Comparison of ENCODE assay signal across 8 cellular contexts in the genomic region with DNA sequence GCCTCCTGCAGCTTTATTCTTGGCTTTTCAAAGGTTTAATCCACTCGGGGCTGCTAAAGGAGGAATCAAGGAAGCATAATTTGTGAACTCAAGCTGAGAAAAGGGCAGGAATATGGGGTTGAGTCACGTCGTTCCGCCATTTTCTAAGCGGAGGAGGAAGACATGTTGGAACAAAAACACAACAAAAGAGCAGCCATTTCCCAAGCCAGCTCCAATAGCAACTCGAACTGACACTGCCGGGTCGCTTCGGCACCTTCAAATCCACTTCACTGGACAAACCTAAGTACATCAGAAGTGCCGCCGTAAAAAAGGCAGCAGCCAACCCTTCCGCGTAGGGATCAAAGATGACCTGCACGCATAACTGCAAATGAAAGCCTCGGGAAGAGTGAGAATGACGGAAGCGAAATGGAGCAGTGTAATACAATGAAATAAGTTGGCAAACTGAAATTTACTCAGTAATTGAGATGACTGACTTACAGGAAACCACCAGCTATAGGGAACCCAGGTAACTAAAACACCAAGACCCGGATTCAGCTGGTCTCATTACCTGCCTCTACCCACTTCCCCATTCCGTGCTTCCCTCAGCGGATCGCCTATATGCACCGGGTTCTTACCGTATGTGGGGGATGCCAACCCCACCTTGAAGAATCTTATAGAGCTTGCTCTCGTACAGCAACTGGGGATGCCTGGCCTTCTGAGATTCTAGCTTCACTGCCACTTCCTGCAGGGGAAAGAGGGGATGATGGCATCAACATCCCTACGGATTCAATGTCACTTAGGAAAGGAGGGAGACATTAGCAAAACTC. TPM values are rescaled to one million over a fixed set of nuclear protein-coding genes. Genes with fewer than 3 reads are reported as not detected.
DNase-seq lines count a peak whose midpoint lies in the region; ATAC-seq and TF ChIP-seq lines count a peak whose summit lies in the region.

No MANE protein-coding gene starts in this region.

- no peak for TF ChIP-seq CTCF in lower leg skin (IDR thresholded peaks at IDR 0.05)

- no peak for TF ChIP-seq POLR2A in lower leg skin (IDR thresholded peaks at IDR 0.05)

- ATAC-seq in GM21528 (IDR thresholded peaks at IDR 0.05; ENCODE audit: low FRiP score, unreplicated experiment) (peak; percentile 39), HG02970 (IDR thresholded peaks at IDR 0.05; ENCODE audit: low FRiP score, unreplicated experiment) (no peak)
- peak; percentile 10 for ATAC-seq in central memory CD8-positive, alpha-beta T cell (replicated peaks; ENCODE audit: extremely low read depth, poor library complexity, severe bottlenecking)
- no peak for ATAC-seq in stimulated activated naive CD8-positive, alpha-beta T cell treated with anti-CD3 and anti-CD28 coated beads, Interleukin-15, Interleukin-2, amounts not matched to agents 100 U/mL and 50 U/mL, for 24 hours

- H3K9me3 Mint-ChIP-seq in central memory CD8-positive, alpha-beta T cell = no peaks in the 10 kb centered on the region

- WGBS in lower leg skin, 2 donors = 1% methylated on average over 25 of the region's 25 CpGs

- peak overlapping the region; percentile 97 for H3K4me3 ChIP-seq in lower leg skin (ENCODE audit: low read depth, poor library complexity, severe bottlenecking)

- H3K4me1 Mint-ChIP-seq in central memory CD8-positive, alpha-beta T cell = peaks cover 48% of the 10 kb centered on the region

- no peaks in the 10 kb centered on the region for H3K27me3 Mint-ChIP-seq in central memory CD8-positive, alpha-beta T cell

- intact Hi-C loops in lower leg skin (cut with DNase I; ENCODE audit: low total_unique reads) = loop anchor here (5.0 kb wide), 1 partner anchor 107 kb away; no protein-coding TSS in a partner anchor

- peaks cover 60% of the 10 kb centered on the region for H3K36me3 Mint-ChIP-seq in central memory CD8-positive, alpha-beta T cell (ENCODE audit: insufficient read depth)

- peak; percentile 26 for DNase-seq in DMS79 treated with DMSO at 0.1 percent for 48 hours (lab: John Stamatoyannopoulos, UW)
- DNase-seq in M059J (ENCODE audit: low read depth) = peak; percentile 63
- DNase-seq in T-helper 2 cell = peak in 3 of 5 experiments; percentile 20 to 70 (median 27)
- DNase-seq in central memory CD8-positive, alpha-beta T cell (ENCODE audit: low spot score in 2 of 2) = no peak
- DNase-seq in lower leg skin (ENCODE audit: low spot score in 2 of 2) = no peak
- DNase-seq in stimulated activated naive CD8-positive, alpha-beta T cell treated with anti-CD3 and anti-CD28 coated beads, Interleukin-15, Interleukin-2, amounts not matched to agents 100 U/mL and 50 U/mL, for 24 hours = peak; percentile 33

- peak overlapping the region; percentile 98 for H3K27ac Mint-ChIP-seq in central memory CD8-positive, alpha-beta T cell (ENCODE audit: low read depth)

- peak overlapping the region; percentile 92 for H3K4me3 Mint-ChIP-seq in central memory CD8-positive, alpha-beta T cell

RNA-seq across cellular contexts. Expression of a gene that starts 1.6 kb away (rescaled TPM):
- 182 and 247 TPM in 2 replicates for total RNA-seq in M059J (2014; rRNA removed; shearing (Covaris generic))
- 100 to 1,000 TPM; 270 to 297 (median 282) TPM for total RNA-seq in lower leg skin

RNA-seq across cellular contexts. Expression of a gene that starts 31.6 kb away (rescaled TPM):
- 0.15 and 0.20 TPM in 2 replicates for total RNA-seq in M059J (2014; rRNA removed; shearing (Covaris generic))
- 10 to 100 TPM; 36.4 to 76.5 (median 59.0) TPM for total RNA-seq in lower leg skin

Comparison
In these comparisons a context has a peak if more than half of its experiments do, and no peak if none do; other contexts are left out.
1. DNase-seq: peak in DMS79 treated with DMSO at 0.1 percent for 48 hours (single experiment), M059J (single experiment), T-helper 2 cell (3 of 5) and stimulated activated naive CD8-positive, alpha-beta T cell treated with anti-CD3 and anti-CD28 coated beads, Interleukin-15, Interleukin-2, amounts not matched to agents 100 U/mL and 50 U/mL, for 24 hours (single experiment); none in central memory CD8-positive, alpha-beta T cell (0 of 2) and lower leg skin (0 of 2).
2. ATAC-seq: peak in GM21528 (single experiment) and central memory CD8-positive, alpha-beta T cell (single experiment); none in stimulated activated naive CD8-positive, alpha-beta T cell treated with anti-CD3 and anti-CD28 coated beads, Interleukin-15, Interleukin-2, amounts not matched to agents 100 U/mL and 50 U/mL, for 24 hours (single experiment) and HG02970 (single experiment).
3. RNA of a gene that starts 31.6 kb away (total RNA-seq): 36.4 to 76.5 TPM in lower leg skin; 0.15 to 0.20 TPM in M059J; every median in the first group is over 10 times any median in the second.